ENCODE assay signal across 16 cellular contexts in the genomic region with DNA sequence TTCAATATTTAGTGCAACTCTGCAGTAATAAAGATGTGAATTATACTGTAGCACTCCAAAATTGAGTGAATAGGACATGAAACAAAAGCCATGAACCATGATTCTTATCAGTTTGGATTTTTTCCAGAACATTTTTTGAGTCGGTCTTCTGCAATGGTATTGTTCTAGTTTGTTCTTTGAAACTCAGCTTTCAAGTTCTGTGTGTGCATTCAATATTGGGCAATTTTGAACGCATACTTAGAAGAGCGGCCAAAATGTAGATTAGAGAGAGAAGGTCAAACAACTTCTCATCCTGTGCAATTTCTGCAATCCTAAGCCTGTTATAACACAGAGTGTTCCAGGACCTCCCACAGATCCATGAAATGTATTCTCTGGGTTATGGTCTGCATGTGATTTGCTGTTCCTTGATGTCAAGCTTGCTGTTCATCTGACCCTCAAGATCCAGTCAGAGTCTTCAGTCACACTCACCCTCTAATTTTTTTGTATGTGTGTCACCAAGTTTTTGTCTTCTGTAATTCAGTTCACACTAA. TPM values are rescaled to one million over a fixed set of nuclear protein-coding genes. Genes with fewer than 3 reads are reported as not detected.
DNase-seq lines count a peak whose midpoint lies in the region; ATAC-seq and TF ChIP-seq lines count a peak whose summit lies in the region.
"Had no signal": no experiment of that assay in that cellular context is flagged by ENCODE, and none has a peak within 500 bp of the region (broad histone marks: within the 10 kb centered on the region; RNA-seq: fewer than 3 reads in every experiment).

No MANE protein-coding gene starts in this region.

- peaks cover 8% of the 10 kb centered on the region for H3F3A ChIP-seq in smooth muscle cell (ENCODE audit: low read depth)

- H3K27me3 ChIP-seq in left lung (no peaks in the 10 kb centered on the region), smooth muscle cell (ENCODE audit: low read depth) (no peaks in the 10 kb centered on the region)
- H3K27me3 ChIP-seq: body of pancreas had no signal

- H3K27ac ChIP-seq in left lung (peak overlapping the region; percentile 10 to 53), smooth muscle cell (ENCODE audit: low read depth) (peak overlapping the region; percentile 77)
- H3K27ac ChIP-seq: body of pancreas, RWPE1 had no signal

- no peaks in the 10 kb centered on the region for H3K79me2 ChIP-seq in smooth muscle cell (ENCODE audit: low read depth)

- no peaks in the 10 kb centered on the region for H4K20me1 ChIP-seq in smooth muscle cell (ENCODE audit: low read depth)

- DNase-seq in NCI-H226 (peak; percentile 24), choroid plexus epithelial cell (ENCODE audit: low read depth) (peak; percentile 91), left lung (no peak), smooth muscle cell (lab: John Stamatoyannopoulos, UW; ENCODE audit: unreplicated experiment) (no peak), anterior cingulate cortex (lab: John Stamatoyannopoulos, UW) (no peak), AG20443 (ENCODE audit: low spot score) (no peak), COLO668 (lab: John Stamatoyannopoulos, UW; ENCODE audit: unreplicated experiment) (no peak), NCI-H1694 (lab: John Stamatoyannopoulos, UW) (no peak)
- DNase-seq: activated CD8-positive, alpha-beta memory T cell treated with anti-CD3 and anti-CD28 coated beads, Interleukin-2, amount 50 U/mL, for 4 hours; body of pancreas; NCI-H1048; NCI-H526 treated with DMSO at 0.1 percent for 48 hours; occipital lobe; stimulated activated CD4-positive, alpha-beta T cell treated with anti-CD3 and anti-CD28 coated beads, Interleukin-4, amount 100 ng/mL, for 1 hour had no signal

- peak; percentile 74 for ATAC-seq in left lung
- ATAC-seq: body of pancreas had no signal

- H3K36me3 ChIP-seq in left lung (no peaks in the 10 kb centered on the region), smooth muscle cell (ENCODE audit: low read depth) (no peaks in the 10 kb centered on the region)

- intact Hi-C loops in left lung (cut with DNase I), result loop anchor here in 1 of 2 donors (10.0 kb wide), 1 partner anchor 127 kb away; a partner anchor contains a TSS

- peaks cover 25 to 35% of the 10 kb centered on the region in 2 donors for H3K4me1 ChIP-seq in left lung
- H3K4me1 ChIP-seq in smooth muscle cell (ENCODE audit: low read depth), result peaks cover 20% of the 10 kb centered on the region

- H3K4me2 ChIP-seq in smooth muscle cell, result peak overlapping the region; percentile 78

- H3K9me3 ChIP-seq in left lung (no peaks in the 10 kb centered on the region), smooth muscle cell (replicated peaks; ENCODE audit: low read depth) (no peaks in the 10 kb centered on the region)
- H3K9me3 ChIP-seq: body of pancreas had no signal

- H3K4me3 ChIP-seq in choroid plexus epithelial cell (ENCODE audit: low read depth, low read length) (no peak overlapping the region), left lung (no peak overlapping the region), smooth muscle cell (no peak overlapping the region)
- H3K4me3 ChIP-seq: body of pancreas had no signal

- no peak overlapping the region for H3K9ac ChIP-seq in smooth muscle cell (ENCODE audit: low read depth)

- H2AFZ ChIP-seq in smooth muscle cell (ENCODE audit: low read depth), result no peak overlapping the region

- no peak for TF ChIP-seq CTCF in choroid plexus epithelial cell (conservative IDR thresholded peaks at IDR 0.05; ENCODE audit: low read depth, low read length)
- no peak for TF ChIP-seq CTCF in left lung (IDR thresholded peaks at IDR 0.05)
- no peak for TF ChIP-seq CTCF in smooth muscle cell (IDR thresholded peaks at IDR 0.05; ENCODE audit: borderline replicate concordance, insufficient read depth, poor library complexity, severe bottlenecking)

- WGBS in smooth muscle cell (ENCODE audit: low lambda C conversion rate), result 40% methylated on average over 3 of the region's 3 CpGs

RNA-seq across cellular contexts. Expression of a gene that starts 48.3 kb away (rescaled TPM):
- total RNA-seq in left lung, result not detected
- 0.04 TPM in 1 of 2 replicates, not detected in the other for total RNA-seq in smooth muscle cell
- polyA plus RNA-seq in smooth muscle cell, result not detected in 2 replicates
- total RNA-seq: body of pancreas, kidney epithelial cell had no signal

Comparison
In these comparisons a context has a peak if more than half of its experiments do, and no peak if none do; other contexts are left out.
1. DNase-seq: peak in NCI-H226 (single experiment) and choroid plexus epithelial cell (single experiment); none in left lung (0 of 2), smooth muscle cell (single experiment), anterior cingulate cortex (0 of 58), AG20443 (single experiment), COLO668 (single experiment) and NCI-H1694 (single experiment).